16 cellular contexts compared by ENCODE assay signal in genomic region chr12:92438641-92439396, GRCh38.
DNase-seq lines count a peak whose midpoint lies in the region; ATAC-seq, FAIRE-seq and TF ChIP-seq lines count a peak whose summit lies in the region.
"Had no signal": no experiment of that assay in that cellular context is flagged by ENCODE, and none has a peak within 500 bp of the region (broad histone marks: within the 10 kb centered on the region; RNA-seq: fewer than 3 reads in every experiment).

No MANE protein-coding gene starts in this region.

- H3K9ac ChIP-seq in adipocyte (ENCODE audit: low read length): peak overlapping the region; percentile 65

- 79 to 94% methylated on average over 4 of the region's 4 CpGs for WGBS in transverse colon (ENCODE audit: low coverage in 1 of 2), 2 donors
- WGBS in body of pancreas, 2 donors: 85 to 91% methylated on average over 4 of the region's 4 CpGs

- no peaks in the 10 kb centered on the region for H3K4me1 ChIP-seq in A673 (ENCODE audit: insufficient read depth, low read length, poor library complexity, severe bottlenecking)
- H3K4me1 ChIP-seq in adipocyte (ENCODE audit: control insufficient read depth, insufficient read depth, low read length): peaks cover 45% of the 10 kb centered on the region
- H3K4me1 ChIP-seq in transverse colon: peaks cover 0 to 4% (median 0%) of the 10 kb centered on the region in 4 donors
- H3K4me1 ChIP-seq in body of pancreas: no peaks in the 10 kb centered on the region
- H3K4me1 ChIP-seq: right lobe of liver had no signal

- TF ChIP-seq POLR2A in transverse colon (IDR thresholded peaks at IDR 0.05): no peak
- TF ChIP-seq POLR2A in body of pancreas (IDR thresholded peaks at IDR 0.05): no peak

- DNase-seq in A673 (ENCODE audit: low spot score) (peak; percentile 25), GM18507 (ENCODE audit: extremely low spot score, insufficient read length, low read depth) (no peak), adipocyte (ENCODE audit: low read depth) (peak; percentile 13), myocyte (ENCODE audit: low read depth) (peak; percentile 57), transverse colon (no peak), body of pancreas (no peak)
- DNase-seq: activated CD4-positive, alpha-beta T cell treated with anti-CD3 and anti-CD28 coated beads for 1 hour; activated naive CD8-positive, alpha-beta T cell treated with anti-CD3 and anti-CD28 coated beads, Interleukin-2, amount 10 ng/mL, durations not matched to agents 7 days and 5 days; MM.1S; NCI-H2081 treated with DMSO at 0.1 percent for 48 hours; NCI-H774; right lobe of liver; stimulated activated naive CD8-positive, alpha-beta T cell treated with anti-CD3 and anti-CD28 coated beads, Interleukin-15, Interleukin-2, amounts not matched to agents 100 U/mL and 50 U/mL, for 24 hours had no signal

- H3K9me3 ChIP-seq in A673 (ENCODE audit: low read depth, low read length, poor library complexity, severe bottlenecking): no peaks in the 10 kb centered on the region
- no peaks in the 10 kb centered on the region for H3K9me3 ChIP-seq in adipocyte (ENCODE audit: control insufficient read depth, low read length)
- no peaks in the 10 kb centered on the region for H3K9me3 ChIP-seq in transverse colon
- H3K9me3 ChIP-seq in body of pancreas: no peaks in the 10 kb centered on the region
- H3K9me3 ChIP-seq: right lobe of liver had no signal

- H3K4me3 ChIP-seq in A673 (ENCODE audit: low read depth, low read length, poor library complexity, severe bottlenecking) (no peak overlapping the region), adipocyte (ENCODE audit: low read length) (peak overlapping the region; percentile 17), transverse colon (no peak overlapping the region), body of pancreas (no peak overlapping the region)
- H3K4me3 ChIP-seq: hepatocyte, right lobe of liver had no signal

- H3K27me3 ChIP-seq in A673 (replicated peaks; ENCODE audit: insufficient read depth, low read depth, low read length, poor library complexity) (no peaks in the 10 kb centered on the region), adipocyte (replicated peaks; ENCODE audit: control insufficient read depth, insufficient read depth, low read length) (no peaks in the 10 kb centered on the region), transverse colon (no peaks in the 10 kb centered on the region), body of pancreas (no peaks in the 10 kb centered on the region)
- H3K27me3 ChIP-seq: hepatocyte, right lobe of liver had no signal

- ATAC-seq in GM21529 (IDR thresholded peaks at IDR 0.05; ENCODE audit: unreplicated experiment): no peak
- no peak for ATAC-seq in body of pancreas
- no peak for ATAC-seq in HG03139 (IDR thresholded peaks at IDR 0.05; ENCODE audit: unreplicated experiment)

- POLR2A ChIA-PET in A673 (lab: Charles Lee; ENCODE audit: low non-redundant PET): no interaction called here

- intact Hi-C loops in A673 (cut with micrococcal nuclease; ENCODE audit: unreplicated experiment) (no loop called here), transverse colon (cut with DNase I; ENCODE audit: low total_unique reads) (no loop called here), body of pancreas (cut with DNase I) (no loop called here)

- TF ChIP-seq EP300 in transverse colon (IDR thresholded peaks at IDR 0.05; ENCODE audit: low read depth): no peak

- no peaks in the 10 kb centered on the region for H3K36me3 ChIP-seq in A673 (ENCODE audit: insufficient read depth, low read length, poor library complexity, severe bottlenecking)
- H3K36me3 ChIP-seq in adipocyte (ENCODE audit: control insufficient read depth, insufficient read depth, low read length, severe bottlenecking): no peaks in the 10 kb centered on the region
- H3K36me3 ChIP-seq in transverse colon: no peaks in the 10 kb centered on the region
- no peaks in the 10 kb centered on the region for H3K36me3 ChIP-seq in body of pancreas (replicated peaks in 1 of 2; ENCODE audit: insufficient read depth in 1 of 2, low read depth in 2 of 2)
- H3K36me3 ChIP-seq: right lobe of liver had no signal

- no peak for TF ChIP-seq CTCF in A673 (conservative IDR thresholded peaks at IDR 0.05; ENCODE audit: low read depth, low read length)
- no peak for TF ChIP-seq CTCF in transverse colon (IDR thresholded peaks at IDR 0.05)
- TF ChIP-seq CTCF in body of pancreas (IDR thresholded peaks at IDR 0.05): no peak

- BruUV-seq in A673 (replicated peaks; lab: Mats Ljungman, UMichigan): no TSS peak

- no peak overlapping the region for H3K27ac ChIP-seq in A673 (ENCODE audit: low read depth, low read length, poor library complexity, severe bottlenecking)
- H3K27ac ChIP-seq in transverse colon: peak overlapping the region in 1 of 4 donors; percentile 19
- H3K27ac ChIP-seq in body of pancreas: no peak overlapping the region
- H3K27ac ChIP-seq: hepatocyte, right lobe of liver had no signal

- CTCF ChIA-PET in A673 (lab: Charles Lee): no interaction called here

- FAIRE-seq in GM18507 (lab: Jason Lieb, UNC): peak; percentile 65

- in situ Hi-C loops in transverse colon (cut with MboI; ENCODE audit: low pct_ligation_motif_present in 1 of 4, low pct_unique_long_range_greater_than_20kb in 1 of 4, low sequenced_read_pairs in 3 of 4): no loop called here

Comparison
In these comparisons a context has a peak if more than half of its experiments do, and no peak if none do; other contexts are left out.
1. DNase-seq: peak in A673 (single experiment), adipocyte (single experiment) and myocyte (single experiment); none in GM18507 (single experiment), transverse colon (single experiment) and body of pancreas (0 of 4).